Comparison of ENCODE assay signal across 11 cellular contexts in genomic region chr15:64158363-64159134, GRCh38. TPM values are rescaled to one million over a fixed set of nuclear protein-coding genes. Genes with fewer than 3 reads are reported as not detected.
DNase-seq lines count a peak whose midpoint lies in the region; ATAC-seq and TF ChIP-seq lines count a peak whose summit lies in the region.
"Had no signal": no experiment of that assay in that cellular context is flagged by ENCODE, and none has a peak within 500 bp of the region (broad histone marks: within the 10 kb centered on the region; RNA-seq: fewer than 3 reads in every experiment).

No MANE protein-coding gene starts in this region.

- no peak for TF ChIP-seq CTCF in neural crest cell (conservative IDR thresholded peaks at IDR 0.05)

- H3K9me3 Mint-ChIP-seq in activated CD4-positive, alpha-beta T cell treated with anti-CD3 and anti-CD28 coated beads for 36 hours (ENCODE audit: low read depth), result no peaks in the 10 kb centered on the region
- H3K9me3 Mint-ChIP-seq in effector memory CD8-positive, alpha-beta T cell, result no peaks in the 10 kb centered on the region
- no peaks in the 10 kb centered on the region for H3K9me3 Mint-ChIP-seq in neural crest cell

- no peak for DNase-seq in activated CD4-positive, alpha-beta T cell treated with anti-CD3 and anti-CD28 coated beads for 36 hours
- DNase-seq in activated CD4-positive, alpha-beta T cell treated with anti-CD3 and anti-CD28 coated beads for 1 hour, result no peak
- DNase-seq in effector memory CD8-positive, alpha-beta T cell, result no peak
- DNase-seq in neural crest cell (ENCODE audit: low read depth, low spot score), result no peak
- DNase-seq in G401 (ENCODE audit: low spot score), result no peak
- DNase-seq in NOMO-1 treated with dmso at 0.1 percent for 144 hours (lab: John Stamatoyannopoulos, UW; ENCODE audit: unreplicated experiment), result no peak
- DNase-seq: DND-41, NCI-H1417 treated with DMSO at 0.1 percent for 48 hours, NCI-H774 had no signal

- ATAC-seq in activated CD4-positive, alpha-beta T cell treated with anti-CD3 and anti-CD28 coated beads for 36 hours, result no peak
- no peak for ATAC-seq in effector memory CD8-positive, alpha-beta T cell (replicated peaks)
- ATAC-seq in GM19324 (IDR thresholded peaks at IDR 0.05; ENCODE audit: low FRiP score, unreplicated experiment), result no peak

- no peak overlapping the region for H3K4me3 Mint-ChIP-seq in activated CD4-positive, alpha-beta T cell treated with anti-CD3 and anti-CD28 coated beads for 36 hours
- H3K4me3 Mint-ChIP-seq in effector memory CD8-positive, alpha-beta T cell, result peak overlapping the region in 1 of 2 donors; percentile 46
- peak overlapping the region; percentile 73 for H3K4me3 Mint-ChIP-seq in neural crest cell

- CTCF ChIA-PET in activated CD4-positive, alpha-beta T cell treated with anti-CD3 and anti-CD28 coated beads for 36 hours (lab: Charles Lee), result no interaction called here

- peaks cover 29% of the 10 kb centered on the region for H3K4me1 Mint-ChIP-seq in activated CD4-positive, alpha-beta T cell treated with anti-CD3 and anti-CD28 coated beads for 36 hours
- peaks cover 39 to 42% of the 10 kb centered on the region in 2 donors for H3K4me1 Mint-ChIP-seq in effector memory CD8-positive, alpha-beta T cell (ENCODE audit: low read depth in 2 of 2)
- peaks cover 35% of the 10 kb centered on the region for H3K4me1 Mint-ChIP-seq in neural crest cell

- H3K36me3 Mint-ChIP-seq in activated CD4-positive, alpha-beta T cell treated with anti-CD3 and anti-CD28 coated beads for 36 hours (ENCODE audit: low read depth), result peaks cover 51% of the 10 kb centered on the region
- H3K36me3 Mint-ChIP-seq in effector memory CD8-positive, alpha-beta T cell (ENCODE audit: insufficient read depth), result peaks cover 83% of the 10 kb centered on the region
- peaks cover 23% of the 10 kb centered on the region for H3K36me3 Mint-ChIP-seq in neural crest cell (ENCODE audit: low read depth)

- in situ Hi-C loops in G401 (cut with HindIII; ENCODE audit: low sequenced_read_pairs), result no loop called here

- peak overlapping the region; percentile 78 for H3K27ac Mint-ChIP-seq in activated CD4-positive, alpha-beta T cell treated with anti-CD3 and anti-CD28 coated beads for 36 hours
- H3K27ac Mint-ChIP-seq in effector memory CD8-positive, alpha-beta T cell, result peak overlapping the region; percentile 66 to 71
- no peak overlapping the region for H3K27ac Mint-ChIP-seq in neural crest cell (ENCODE audit: unreplicated experiment)

- H3K27me3 Mint-ChIP-seq in activated CD4-positive, alpha-beta T cell treated with anti-CD3 and anti-CD28 coated beads for 36 hours, result no peaks in the 10 kb centered on the region
- H3K27me3 Mint-ChIP-seq in effector memory CD8-positive, alpha-beta T cell, result peaks cover 0 to 2% of the 10 kb centered on the region in 2 donors
- H3K27me3 Mint-ChIP-seq in neural crest cell (ENCODE audit: low read depth), result peaks cover 3% of the 10 kb centered on the region

- TF ChIP-seq POLR2A in Raji (IDR thresholded peaks at IDR 0.05; ENCODE audit: insufficient read depth, low read depth, low read length), result peak; percentile 49

- POLR2A ChIA-PET in activated CD4-positive, alpha-beta T cell treated with anti-CD3 and anti-CD28 coated beads for 36 hours (lab: Charles Lee), result no interaction called here

- intact Hi-C loops in activated CD4-positive, alpha-beta T cell treated with anti-CD3 and anti-CD28 coated beads for 36 hours (cut with DNase I, micrococcal nuclease), result no loop called here

RNA-seq across cellular contexts. Expression of gene PPIB, which starts 4.3 kb away (rescaled TPM):
- total RNA-seq in activated CD4-positive, alpha-beta T cell treated with anti-CD3 and anti-CD28 coated beads for 36 hours, result 100 to 1,000 TPM; 221 to 233 TPM
- total RNA-seq in neural crest cell, result 398 and 406 TPM in 2 replicates
- total RNA-seq in G401 (2014; rRNA removed; shearing (Covaris generic)), result 580 and 591 TPM in 2 replicates

RNA-seq across cellular contexts. Expression of gene SNX22, which starts 7.0 kb away (rescaled TPM):
- under 1 TPM; 0.59 to 0.79 TPM for total RNA-seq in activated CD4-positive, alpha-beta T cell treated with anti-CD3 and anti-CD28 coated beads for 36 hours
- 12.7 and 12.9 TPM in 2 replicates for total RNA-seq in neural crest cell
- 18.2 and 24.7 TPM in 2 replicates for total RNA-seq in G401 (2014; rRNA removed; shearing (Covaris generic))
